ENCODE assay signal across 8 cellular contexts in the genomic region with DNA sequence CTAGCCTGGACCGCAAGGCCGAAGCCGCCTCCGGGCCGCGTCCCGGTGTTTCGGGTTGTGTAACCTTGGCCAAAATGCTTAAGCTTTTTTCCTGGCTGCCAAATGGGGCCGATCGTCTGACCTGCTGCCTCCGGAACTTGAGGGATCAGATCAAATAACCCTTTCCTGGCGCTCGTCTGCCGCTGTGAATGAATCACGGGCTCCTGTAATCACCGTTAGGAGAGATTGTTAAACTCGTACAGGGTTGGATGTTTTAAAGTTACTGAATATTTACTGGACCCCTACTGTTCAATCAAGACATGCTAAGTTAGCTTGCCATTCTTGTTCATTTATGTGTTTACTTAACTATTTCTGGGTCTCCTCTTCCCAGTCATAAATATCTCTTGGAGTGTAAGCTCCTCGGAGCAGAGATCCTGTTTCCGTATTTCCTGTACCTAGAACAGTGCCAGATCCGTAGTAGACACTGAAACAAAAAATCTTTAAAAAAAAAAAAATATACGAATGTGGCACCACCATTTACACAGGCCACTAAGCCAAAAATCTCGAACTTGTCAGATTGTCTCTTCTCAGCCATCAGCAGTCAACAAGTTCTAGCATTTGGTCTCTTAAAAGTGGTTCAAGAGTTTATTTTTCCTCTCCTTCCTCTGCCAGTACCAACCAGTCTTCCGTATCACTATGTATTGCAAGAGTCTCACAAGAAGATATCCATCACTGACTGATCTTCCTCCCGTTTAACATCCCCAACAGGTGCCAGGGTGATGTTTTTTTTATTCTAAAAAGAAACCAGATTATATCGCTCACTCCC. TPM values are rescaled to one million over a fixed set of nuclear protein-coding genes. Genes with fewer than 3 reads are reported as not detected.
DNase-seq lines count a peak whose midpoint lies in the region; ATAC-seq, FAIRE-seq and TF ChIP-seq lines count a peak whose summit lies in the region.

No MANE protein-coding gene starts in this region.

- no peak for TF ChIP-seq CTCF in Calu3 (IDR thresholded peaks at IDR 0.05; ENCODE audit: unreplicated experiment)
- no peak for TF ChIP-seq CTCF in GM12878 (IDR thresholded peaks at IDR 0.05 in 2 of 3, conservative IDR thresholded peaks at IDR 0.05 in 1 of 3; ENCODE audit: control insufficient read depth in 2 of 3, extremely low read depth in 1 of 3, insufficient read depth in 1 of 3, low read depth in 3 of 3, low read length in 3 of 3)
- TF ChIP-seq CTCF in spleen (IDR thresholded peaks at IDR 0.05 in 8 of 11, conservative IDR thresholded peaks at IDR 0.05 in 3 of 11): peak in 2 of 11 experiments; percentile 0 to 5

- peaks cover 47% of the 10 kb centered on the region for H3K79me2 ChIP-seq in GM12878 (ENCODE audit: control insufficient read depth, insufficient read depth, low read length)

- H3K36me3 Mint-ChIP-seq in Calu3 (ENCODE audit: insufficient read depth, unreplicated experiment): peaks cover 46% of the 10 kb centered on the region

- POLR2A ChIA-PET in HEK293T (lab: Yijun Ruan, JAX): interaction anchor here (0.9 to 1.5 kb wide), 6 partner anchors 10 to 53 kb away, joined by 3 to 4 read pairs (median 3); no protein-coding TSS in a partner anchor
- POLR2A ChIA-PET in GM12878 (lab: Charles Lee): interaction anchor here (0.5 to 0.8 kb wide), 5 partner anchors 13 to 310 kb away, joined by 3 to 4 read pairs (median 3); no protein-coding TSS in a partner anchor

- BruUV-seq in Calu3 (replicated peaks; lab: Mats Ljungman, UMichigan): TSS peak; percentile 83
- BruUV-seq in GM12878 (replicated peaks; lab: Mats Ljungman, UMichigan): TSS peak; percentile 92

- TF ChIP-seq POLR2A in GM12878 (IDR thresholded peaks at IDR 0.05; ENCODE audit: low read depth, low read length) (no peak), spleen (IDR thresholded peaks at IDR 0.05) (no peak)

- H3K27ac ChIP-seq in GM12878 (ENCODE audit: control insufficient read depth, insufficient read depth) (peak overlapping the region; percentile 96), iPS-18a (ENCODE audit: low read length) (peak overlapping the region; percentile 47), spleen (peak overlapping the region; percentile 78 to 100 (median 98))

- peak overlapping the region; percentile 59 for H2AFZ ChIP-seq in GM12878 (ENCODE audit: control insufficient read depth, low read depth, low read length)

- no peak for TF ChIP-seq RAD21 in GM12878 (IDR thresholded peaks at IDR 0.05; ENCODE audit: insufficient read depth, low read depth, low read length)

- WGBS in GM12878 (ENCODE audit: insufficient coverage, insufficient replicate concordance, low lambda C conversion rate, missing lambda C conversion rate): under 1% methylated on average over 25 of the region's 25 CpGs
- 3 to 6% (median 4%) methylated on average over 24 to 25 of the region's 25 CpGs for WGBS in spleen, 5 donors

- no peak overlapping the region for H3K27ac Mint-ChIP-seq in Calu3 (ENCODE audit: unreplicated experiment)

- H3K27me3 Mint-ChIP-seq in Calu3 (ENCODE audit: unreplicated experiment): no peaks in the 10 kb centered on the region

- no peak overlapping the region for H3K4me3 Mint-ChIP-seq in Calu3 (ENCODE audit: low read depth, unreplicated experiment)

- peak overlapping the region; percentile 86 for H3K9ac ChIP-seq in GM12878 (ENCODE audit: control insufficient read depth, insufficient read depth, low read length)
- peak overlapping the region; percentile 90 for H3K9ac ChIP-seq in iPS-18a (ENCODE audit: low read length)

- RAD21 ChIA-PET in GM12878 (lab: Charles Lee; ENCODE audit: unreplicated experiment): no interaction called here

- H3K4me1 ChIP-seq in GM12878 (ENCODE audit: control insufficient read depth, insufficient read depth, low read length) (peaks cover 22% of the 10 kb centered on the region), iPS-18a (ENCODE audit: control insufficient read depth, low read depth, low read length) (peaks cover 10% of the 10 kb centered on the region), spleen (peaks cover 36 to 70% (median 50%) of the 10 kb centered on the region in 6 donors)

- H3K27me3 ChIP-seq in GM12878 (replicated peaks in 1 of 2; ENCODE audit: control insufficient read depth in 2 of 2, insufficient read depth in 2 of 2, low read length in 1 of 2) (no peaks in the 10 kb centered on the region), iPS-18a (ENCODE audit: control insufficient read depth, insufficient read depth, low read length) (no peaks in the 10 kb centered on the region), spleen (replicated peaks in 1 of 7) (no peaks in the 10 kb centered on the region)

- peak overlapping the region; percentile 86 for H3K4me2 ChIP-seq in GM12878 (ENCODE audit: control insufficient read depth, insufficient read depth)

- H3K4me1 Mint-ChIP-seq in Calu3 (ENCODE audit: low read depth, unreplicated experiment): peaks cover 8% of the 10 kb centered on the region

- ATAC-seq in GM12878: no peak; the same call in 2 of the 3 replicates
- no peak for ATAC-seq in HG02973 (IDR thresholded peaks at IDR 0.05; ENCODE audit: unreplicated experiment)

- CTCF ChIA-PET in Calu3 (lab: Charles Lee): no interaction called here
- CTCF ChIA-PET in HEK293T (lab: Yijun Ruan, JAX): interaction anchor here (0.7 kb wide), 1 partner anchor 183 kb away, joined by 3 read pairs; no protein-coding TSS in a partner anchor
- CTCF ChIA-PET in GM12878 (lab: Yijun Ruan, JAX): interaction anchor here (0.7 to 1.2 kb wide), 3 partner anchors 11 to 19 kb away, joined by 3 read pairs; no protein-coding TSS in a partner anchor

- peak overlapping the region; percentile 85 for H3K4me3 ChIP-seq in GM12878
- H3K4me3 ChIP-seq in iPS-18a (ENCODE audit: low read length): peak overlapping the region; percentile 76
- H3K4me3 ChIP-seq in spleen: peak overlapping the region; percentile 75 to 93 (median 86)

- no peaks in the 10 kb centered on the region for H3K9me3 Mint-ChIP-seq in Calu3 (ENCODE audit: low read depth, unreplicated experiment)

- DNase-seq in Calu3 (no peak), HEK293T (ENCODE audit: extremely low spot score) (no peak), NOMO-1 treated with DMSO at 0.1 percent for 48 hours (lab: John Stamatoyannopoulos, UW; ENCODE audit: unreplicated experiment) (peak; percentile 51), GM12878 (ENCODE audit: low read depth, low spot score) (no peak), spleen (no peak), AG08396 (ENCODE audit: low spot score) (no peak)

- H3K36me3 ChIP-seq in GM12878 (ENCODE audit: control insufficient read depth in 2 of 2, insufficient read depth in 2 of 2, low read length in 1 of 2) (peaks cover 0 to under 1% of the 10 kb centered on the region in 2 experiments; a peak in 1 of 4 replicates), iPS-18a (ENCODE audit: control insufficient read depth, low read depth, low read length) (no peaks in the 10 kb centered on the region), spleen (peaks cover 0 to 9% (median under 1%) of the 10 kb centered on the region in 6 donors)

- no peak for TF ChIP-seq EP300 in GM12878 (IDR thresholded peaks at IDR 0.05; ENCODE audit: borderline replicate concordance in 1 of 2, control insufficient read depth in 1 of 2, low read depth in 2 of 2, low read length in 2 of 2)

- FAIRE-seq in GM12878 (lab: Jason Lieb, UNC): no peak

- no peaks in the 10 kb centered on the region for H3K9me3 ChIP-seq in GM12878 (replicated peaks; ENCODE audit: control insufficient read depth, insufficient read depth, low read length)
- no peaks in the 10 kb centered on the region for H3K9me3 ChIP-seq in iPS-18a (ENCODE audit: control insufficient read depth, low read depth, low read length)
- H3K9me3 ChIP-seq in spleen: no peaks in the 10 kb centered on the region

- H4K20me1 ChIP-seq in GM12878 (ENCODE audit: control insufficient read depth, insufficient read depth): no peaks in the 10 kb centered on the region

- intact Hi-C loops in Calu3 (cut with micrococcal nuclease; ENCODE audit: unreplicated experiment) (loop anchor here (5.0 kb wide), 1 partner anchor 85 kb away; no protein-coding TSS in a partner anchor), GM12878 (cut with micrococcal nuclease; ENCODE audit: unreplicated experiment) (loop anchor here (5.0 to 10.0 kb wide), 3 partner anchors 127 to 245 kb away; a partner anchor contains a TSS), spleen (cut with DNase I; ENCODE audit: low total_unique reads) (no loop called here)

- in situ Hi-C loops in GM12878 (cut with MboI): no loop called here

- SMC1A ChIA-PET in GM12878 (lab: Charles Lee; ENCODE audit: uncharacterized antibody, unreplicated experiment): no interaction called here

TF ChIP-seq in HEK293T, 16 proteins besides CTCF, POLR2A, EP300 and RAD21:
- TF ChIP-seq L3MBTL2 (conservative IDR thresholded peaks at IDR 0.05): peak; percentile 35
- TF ChIP-seq ARNT (IDR thresholded peaks at IDR 0.05): no peak

TF ChIP-seq in GM12878, 131 proteins besides CTCF, POLR2A, EP300 and RAD21 (continues in another document):
- TF ChIP-seq PML (IDR thresholded peaks at IDR 0.05; ENCODE audit: low read length) (no peak), ZNF217 (IDR thresholded peaks at IDR 0.05) (no peak)
- TF ChIP-seq, protein P1, sequence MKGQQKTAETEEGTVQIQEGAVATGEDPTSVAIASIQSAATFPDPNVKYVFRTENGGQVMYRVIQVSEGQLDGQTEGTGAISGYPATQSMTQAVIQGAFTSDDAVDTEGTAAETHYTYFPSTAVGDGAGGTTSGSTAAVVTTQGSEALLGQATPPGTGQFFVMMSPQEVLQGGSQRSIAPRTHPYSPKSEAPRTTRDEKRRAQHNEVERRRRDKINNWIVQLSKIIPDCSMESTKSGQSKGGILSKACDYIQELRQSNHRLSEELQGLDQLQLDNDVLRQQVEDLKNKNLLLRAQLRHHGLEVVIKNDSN (IDR thresholded peaks at IDR 0.05; ENCODE audit: borderline replicate concordance, extremely low read length, insufficient read depth, low read depth, low read length): no peak

RNA-seq across cellular contexts. Expression of a gene that starts 0.6 kb away (rescaled TPM):
- total RNA-seq in Calu3 (2022) (177 and 183 TPM in 2 replicates), GM12878 (2014; rRNA removed) (34.7 and 42.5 TPM in 2 replicates), GM12878 (2014; rRNA removed; fragmentation: Illumina TruSeq; extraction: Trizol) (43.5 and 45.9 TPM in 2 replicates), GM12878 (2021) (65.9 and 71.5 TPM in 2 replicates), spleen (100 to 1,000 TPM in 1 of 7 donors, 10 to 100 TPM in 6; 65.7 to 107 (median 81.8) TPM)
- 109 TPM in 2 replicates for total RNA-seq in GM12878 (2013; cell fraction: nucleolus; rRNA removed)
- 17.5 TPM for polyA plus RNA-seq in GM12878 (2011; ENCODE audit: low read depth)
- polyA plus RNA-seq in GM12878 (2011; rRNA removed) (46.3 and 87.7 TPM in 2 replicates), GM12878 (2014; fragmentation: Illumina TruSeq; extraction: Trizol) (46.8 and 69.3 TPM in 2 replicates), GM12878 (2014; fragmentation: Nextera tagmentation; extraction: Ambion mirVana) (10 to 100 TPM; 17.1 to 20.4 TPM), GM12878 (2014; rRNA removed) (23.5 and 26.5 TPM in 2 replicates), GM12878 (2016; fragmentation: Nextera tagmentation; extraction: Ambion mirVana) (10 to 100 TPM; 73.1 to 85.4 TPM), spleen (10 to 100 TPM; 13.2 to 18.4 (median 18.3) TPM)
- polyA plus RNA-seq in GM12878 (2011; cell fraction: cytosol; rRNA removed): 20.9 and 40.4 TPM in 2 replicates
- 20.9 and 21.5 TPM in 2 replicates for polyA plus RNA-seq in GM12878 (2011; cell fraction: nucleus; rRNA removed)
- 35.8 and 41.6 TPM in 2 replicates for polyA plus RNA-seq in GM12878 (2012)
- polyA minus RNA-seq in GM12878 (2011; rRNA and poly(A)+ RNA removed): 77.9 and 91.5 TPM in 2 replicates
- polyA minus RNA-seq in GM12878 (2011; cell fraction: cytosol; rRNA and poly(A)+ RNA removed): 26.9 and 28.9 TPM in 2 replicates
- 35.7 and 51.8 TPM in 2 replicates for polyA minus RNA-seq in GM12878 (2011; cell fraction: nucleus; rRNA and poly(A)+ RNA removed)

Comparison
In these comparisons a context has a peak if more than half of its experiments do, and no peak if none do; other contexts are left out.
1. H3K27ac ChIP-seq: peak in every context shown above with its lines; median percentile 98 in spleen; 96 in GM12878; 47 in iPS-18a.